ENCODE assay signal across 8 cellular contexts in the genomic region with DNA sequence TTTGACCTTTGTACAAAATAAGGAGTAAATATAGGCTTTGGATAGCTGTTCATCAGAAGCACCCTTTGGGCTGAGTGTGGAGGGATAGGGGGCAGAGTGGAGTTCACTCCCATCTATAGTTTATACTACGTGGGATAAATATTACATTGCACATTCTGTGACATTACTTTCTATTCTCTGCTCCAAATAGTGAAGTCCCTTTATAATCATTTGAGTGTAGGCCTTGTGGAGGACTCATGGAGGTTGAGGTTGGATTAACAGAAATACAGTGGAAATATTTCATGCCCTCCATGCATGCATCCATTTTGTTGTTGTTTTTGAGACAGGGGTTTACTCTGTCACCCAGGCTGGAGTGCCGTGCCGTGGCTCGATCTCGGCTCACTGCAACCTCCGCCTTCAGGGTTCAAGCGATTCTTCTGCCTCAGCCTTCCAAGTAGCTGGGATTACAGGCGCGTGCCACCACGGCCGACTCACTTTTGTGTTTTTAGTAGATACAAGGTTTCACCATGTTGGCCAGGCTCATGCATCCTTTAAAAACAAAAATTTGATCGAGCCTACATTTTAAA. TPM values are rescaled to one million over a fixed set of nuclear protein-coding genes. Genes with fewer than 3 reads are reported as not detected.
A peak's percentile ranks its signal among the peaks of the same experiment; 100 is the strongest.
DNase-seq lines count a peak whose midpoint lies in the region; ATAC-seq and TF ChIP-seq lines count a peak whose summit lies in the region.

No MANE protein-coding gene starts in this region.

- H3K4me1 ChIP-seq in fibroblast of lung (ENCODE audit: control insufficient read depth, extremely low read depth, insufficient read depth, low read length) (no peaks in the 10 kb centered on the region), neutrophil (ENCODE audit: control insufficient read depth in 1 of 2, insufficient read depth in 1 of 2, low read depth in 1 of 2, low read length in 1 of 2) (peaks cover 20 to 37% of the 10 kb centered on the region in 2 experiments)

- DNase-seq in activated naive CD4-positive, alpha-beta T cell (lab: John Stamatoyannopoulos, UW) = no peak
- DNase-seq in T-helper 17 cell (no peak), fibroblast of lung (ENCODE audit: low read depth in 2 of 2) (peak; percentile 6 to 42), NCI-H1436 (lab: John Stamatoyannopoulos, UW) (no peak), NCI-H2081 (lab: John Stamatoyannopoulos, UW) (no peak), KBM-7 (no peak)

- no peak overlapping the region for H2AFZ ChIP-seq in fibroblast of lung (ENCODE audit: low read length)

- H3K4me2 ChIP-seq in fibroblast of lung (ENCODE audit: extremely low read depth, insufficient read depth, low read length) = peak overlapping the region; percentile 67

- peaks cover 32% of the 10 kb centered on the region for H3K4me1 Mint-ChIP-seq in activated naive CD4-positive, alpha-beta T cell treated with anti-CD3 and anti-CD28 coated beads, Interleukin-2, amount 50 U/mL, for 24 hours
- peaks cover 17% of the 10 kb centered on the region for H3K4me1 Mint-ChIP-seq in T-helper 17 cell

- H3K4me3 Mint-ChIP-seq in activated naive CD4-positive, alpha-beta T cell treated with anti-CD3 and anti-CD28 coated beads, Interleukin-2, amount 50 U/mL, for 24 hours = peak overlapping the region; percentile 89
- peak overlapping the region; percentile 90 for H3K4me3 Mint-ChIP-seq in T-helper 17 cell

- H4K20me1 ChIP-seq in fibroblast of lung (ENCODE audit: control insufficient read depth, extremely low read depth, insufficient read depth, low read length) = no peaks in the 10 kb centered on the region

- in situ Hi-C loops in KBM-7 (cut with MboI; ENCODE audit: low pct_unique_long_range_greater_than_20kb, low sequenced_read_pairs) = no loop called here

- H3K79me2 ChIP-seq in fibroblast of lung (ENCODE audit: control insufficient read depth, insufficient read depth, low read length) = peaks cover 15% of the 10 kb centered on the region

- no peaks in the 10 kb centered on the region for H3K9me3 Mint-ChIP-seq in activated naive CD4-positive, alpha-beta T cell treated with anti-CD3 and anti-CD28 coated beads, Interleukin-2, amount 50 U/mL, for 24 hours

- H3K36me3 ChIP-seq in fibroblast of lung (ENCODE audit: control insufficient read depth, insufficient read depth, low read length) (no peaks in the 10 kb centered on the region), neutrophil (no peaks in the 10 kb centered on the region)

- H3K27me3 ChIP-seq in fibroblast of lung (ENCODE audit: control insufficient read depth, insufficient read depth, low read length) = no peaks in the 10 kb centered on the region
- no peaks in the 10 kb centered on the region for H3K27me3 ChIP-seq in neutrophil

- no peaks in the 10 kb centered on the region for H3K27me3 Mint-ChIP-seq in activated naive CD4-positive, alpha-beta T cell treated with anti-CD3 and anti-CD28 coated beads, Interleukin-2, amount 50 U/mL, for 24 hours
- H3K27me3 Mint-ChIP-seq in T-helper 17 cell = peaks cover 24% of the 10 kb centered on the region

- H3K36me3 Mint-ChIP-seq in activated naive CD4-positive, alpha-beta T cell treated with anti-CD3 and anti-CD28 coated beads, Interleukin-2, amount 50 U/mL, for 24 hours = no peaks in the 10 kb centered on the region
- H3K36me3 Mint-ChIP-seq in T-helper 17 cell (ENCODE audit: low read depth) = no peaks in the 10 kb centered on the region

- H3K27ac Mint-ChIP-seq in activated naive CD4-positive, alpha-beta T cell treated with anti-CD3 and anti-CD28 coated beads, Interleukin-2, amount 50 U/mL, for 24 hours = peak overlapping the region; percentile 93
- H3K27ac Mint-ChIP-seq in T-helper 17 cell = peak overlapping the region; percentile 27

- H3K4me3 ChIP-seq in fibroblast of lung (replicated peaks in 1 of 4; ENCODE audit: control extremely low read depth in 1 of 4, insufficient read depth in 1 of 4, low read depth in 3 of 4, low read length in 4 of 4) = peak overlapping the region; percentile 69 to 88 (median 84)
- peak overlapping the region; percentile 78 for H3K4me3 ChIP-seq in neutrophil (ENCODE audit: low read depth in 1 of 2, low read length in 1 of 2)

- no peak overlapping the region for H3K9ac ChIP-seq in fibroblast of lung (ENCODE audit: insufficient read depth, low read length)

- H3K9me3 ChIP-seq in T-helper 17 cell (ENCODE audit: control insufficient read depth, low read length, poor library complexity, severe bottlenecking) = no peaks in the 10 kb centered on the region
- no peaks in the 10 kb centered on the region for H3K9me3 ChIP-seq in fibroblast of lung (ENCODE audit: control insufficient read depth, insufficient read depth, low read depth, low read length)
- H3K9me3 ChIP-seq in neutrophil = no peaks in the 10 kb centered on the region

- H3K27ac ChIP-seq in fibroblast of lung (ENCODE audit: insufficient read depth, low read length) (peak overlapping the region; percentile 69), neutrophil (peak overlapping the region; percentile 91)

- ATAC-seq in T-helper 17 cell = no peak

- peak in 1 of 2 donors; percentile 48 for TF ChIP-seq CTCF in fibroblast of lung (conservative IDR thresholded peaks at IDR 0.05 in 1 of 2, IDR thresholded peaks at IDR 0.05 in 1 of 2; ENCODE audit: low read depth in 1 of 2, low read length in 2 of 2)
- no peak for TF ChIP-seq CTCF in neutrophil (IDR thresholded peaks at IDR 0.05)

RNA-seq across cellular contexts. Expression of a gene that starts 1.4 kb away (rescaled TPM):
- total RNA-seq in T-helper 17 cell = 1 to 10 TPM; 6.2 to 8.3 TPM
- 62.9 and 65.2 TPM in 2 replicates for total RNA-seq in fibroblast of lung
- polyA plus RNA-seq in fibroblast of lung = 31.9 and 34.8 TPM in 2 replicates
- 28.8 and 35.9 TPM in 2 replicates for polyA plus RNA-seq in fibroblast of lung (2012)
- 6.0 and 7.6 TPM in 2 replicates for polyA minus RNA-seq in fibroblast of lung (ENCODE audit: low replicate concordance)

RNA-seq across cellular contexts. Expression of a gene that starts 40.4 kb away (rescaled TPM):
- total RNA-seq in T-helper 17 cell = under 1 TPM; 0.29 to 0.47 TPM
- total RNA-seq in fibroblast of lung = 0.17 and 0.26 TPM in 2 replicates
- polyA plus RNA-seq in fibroblast of lung = 0.02 TPM in 1 of 2 replicates, not detected in the other
- polyA plus RNA-seq in fibroblast of lung (2012) = 0.08 and 0.34 TPM in 2 replicates
- 1.7 TPM in 1 of 2 replicates, not detected in the other for polyA minus RNA-seq in fibroblast of lung (ENCODE audit: low replicate concordance)

Comparison
In these comparisons a context has a peak if more than half of its experiments do, and no peak if none do; other contexts are left out.
1. DNase-seq: peak in fibroblast of lung (2 of 2); none in activated naive CD4-positive, alpha-beta T cell (0 of 4), T-helper 17 cell (0 of 3), NCI-H1436 (single experiment), NCI-H2081 (0 of 2) and KBM-7 (single experiment).